ENCODE assay signal across 12 cellular contexts in the genomic region with DNA sequence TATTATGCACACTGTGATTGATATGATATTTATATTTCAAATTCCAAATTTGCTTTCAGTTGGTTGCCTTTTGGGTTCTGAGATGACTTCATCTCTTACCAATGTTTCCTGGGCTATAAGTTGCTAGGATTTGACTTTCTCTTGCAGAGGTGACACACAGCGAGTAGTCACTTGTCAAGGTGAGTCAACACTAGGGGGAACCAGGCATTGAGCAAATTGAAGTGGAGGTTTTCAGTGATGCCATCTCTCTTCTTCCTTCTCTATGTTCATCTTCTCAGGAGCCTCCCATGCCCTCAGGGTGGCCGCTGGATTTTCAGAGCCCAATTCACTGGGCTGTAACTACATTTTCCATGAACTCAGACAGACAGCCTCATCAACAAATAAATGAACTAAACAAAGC.
DNase-seq lines count a peak whose midpoint lies in the region; ATAC-seq, FAIRE-seq and TF ChIP-seq lines count a peak whose summit lies in the region.
"Had no signal": no experiment of that assay in that cellular context is flagged by ENCODE, and none has a peak within 500 bp of the region (broad histone marks: within the 10 kb centered on the region; RNA-seq: fewer than 3 reads in every experiment).

No MANE protein-coding gene starts in this region.

- TF ChIP-seq CTCF in foreskin fibroblast (IDR thresholded peaks at IDR 0.05; ENCODE audit: low read depth, low read length): no peak

- DNase-seq in DMS53 treated with DMSO at 0.1 percent for 48 hours (lab: John Stamatoyannopoulos, UW; ENCODE audit: unreplicated experiment) (peak; percentile 25), H54 (ENCODE audit: insufficient read length, low spot score) (peak; percentile 49), SW480 (ENCODE audit: low spot score) (peak; percentile 36), foreskin fibroblast (peak; percentile 44 to 67), NCI-H82 (lab: John Stamatoyannopoulos, UW) (no peak)
- DNase-seq: amniotic stem cell, NCI-H2081, substantia nigra had no signal

- FAIRE-seq in H54 (lab: Jason Lieb, UNC): no peak
- FAIRE-seq: frontal cortex had no signal

- TF ChIP-seq POLR2A in H54 (IDR thresholded peaks at IDR 0.05; ENCODE audit: low read depth, low read length): no peak

- H3K4me3 ChIP-seq in foreskin fibroblast (ENCODE audit: low read depth in 1 of 2, low read length in 2 of 2): no peak overlapping the region

- ATAC-seq in HG03432 (IDR thresholded peaks at IDR 0.05; ENCODE audit: unreplicated experiment) (no peak), HG02623 (IDR thresholded peaks at IDR 0.05; ENCODE audit: unreplicated experiment) (no peak), HG03442 (IDR thresholded peaks at IDR 0.05; ENCODE audit: unreplicated experiment) (no peak)
